In genomic region chr7:101402081-101402779, GRCh38 we compare ENCODE assay signal across 13 cellular contexts. TPM values are rescaled to one million over a fixed set of nuclear protein-coding genes. Genes with fewer than 3 reads are reported as not detected.
DNase-seq lines count a peak whose midpoint lies in the region; ATAC-seq, FAIRE-seq and TF ChIP-seq lines count a peak whose summit lies in the region.
"Had no signal": no experiment of that assay in that cellular context is flagged by ENCODE, and none has a peak within 500 bp of the region (broad histone marks: within the 10 kb centered on the region; RNA-seq: fewer than 3 reads in every experiment).

No MANE protein-coding gene starts in this region.

- H3K4me1 ChIP-seq in A549 = peaks cover 18% of the 10 kb centered on the region
- H3K4me1 ChIP-seq: breast epithelium had no signal

- in situ Hi-C loops in astrocyte of the spinal cord (cut with HindIII; ENCODE audit: low sequenced_read_pairs) = no loop called here

- POLR2A ChIA-PET in A549 (lab: Yijun Ruan, JAX) = interaction anchor here (1.1 kb wide), 1 partner anchor 80 kb away, joined by 4 read pairs; the partner anchor contains the start of gene IFT22

- peak overlapping the region; percentile 62 for H3K4me2 ChIP-seq in A549

- peak; percentile 71 to 72 for DNase-seq in A549 (ENCODE audit: low read depth in 1 of 2, low spot score in 1 of 2)
- DNase-seq in HS-5 (ENCODE audit: low read depth) = peak; percentile 61
- DNase-seq in astrocyte of the spinal cord (ENCODE audit: low read depth, low spot score) = peak; percentile 19
- DNase-seq in islet precursor cell = peak; percentile 96
- DNase-seq in activated CD4-positive, alpha-beta T cell treated with anti-CD3 and anti-CD28 coated beads, Interleukin-2, amount 50 U/mL, for 4 hours = no peak
- no peak for DNase-seq in activated naive CD4-positive, alpha-beta T cell (lab: John Stamatoyannopoulos, UW)
- no peak for DNase-seq in AML-193 (lab: John Stamatoyannopoulos, UW)
- DNase-seq: activated CD8-positive, alpha-beta T cell treated with anti-CD3 and anti-CD28 coated beads for 36 hours; immature natural killer cell; OCI-M1 had no signal

- FAIRE-seq in A549 (lab: Jason Lieb, UNC) = peak; percentile 56
- FAIRE-seq: GM18507 had no signal

- 4% methylated on average over 12 of the region's 12 CpGs for WGBS in A549 (ENCODE audit: missing lambda C conversion rate)

- CTCF ChIA-PET in A549 (lab: Yijun Ruan, JAX) = interaction anchor here (1.0 to 3.6 kb wide), 2 partner anchors 9 to 140 kb away, joined by 3 to 18 read pairs; no protein-coding TSS in a partner anchor

- H3K27ac ChIP-seq in A549 = peak overlapping the region; percentile 48 to 67; a peak in 5 of 6 replicates
- H3K27ac ChIP-seq: breast epithelium had no signal

- peak; percentile 71 to 79 for ATAC-seq in A549
- ATAC-seq in HG02840 (IDR thresholded peaks at IDR 0.05; ENCODE audit: low FRiP score, unreplicated experiment) = no peak
- ATAC-seq: activated CD8-positive, alpha-beta T cell treated with anti-CD3 and anti-CD28 coated beads for 36 hours had no signal

- no peak for TF ChIP-seq RAD21 in A549 (conservative IDR thresholded peaks at IDR 0.05 in 1 of 2, IDR thresholded peaks at IDR 0.05 in 1 of 2)

- TF ChIP-seq EP300 in A549 (IDR thresholded peaks at IDR 0.05) = no peak

- no peaks in the 10 kb centered on the region for H3K9me3 ChIP-seq in A549
- H3K9me3 ChIP-seq: breast epithelium had no signal

- TF ChIP-seq CTCF in A549 (IDR thresholded peaks at IDR 0.05) = no peak
- TF ChIP-seq CTCF in astrocyte of the spinal cord (IDR thresholded peaks at IDR 0.05; ENCODE audit: low read depth, low read length) = no peak

- TF ChIP-seq POLR2A in A549 (IDR thresholded peaks at IDR 0.05; ENCODE audit: low read length) = no peak

- peak overlapping the region; percentile 5; the same call in 1 of the 3 replicates for H3K4me3 ChIP-seq in A549
- H3K4me3 ChIP-seq in astrocyte of the spinal cord (ENCODE audit: low read depth, low read length) = no peak overlapping the region

TF ChIP-seq in A549, 52 proteins besides CTCF, POLR2A, EP300 and RAD21:
- TF ChIP-seq REST (IDR thresholded peaks at IDR 0.05) (no peak), FOSB (CRISPR knock-in tag; IDR thresholded peaks at IDR 0.05) (no peak), FOSL2 (IDR thresholded peaks at IDR 0.05) (no peak), FOSL2 (CRISPR knock-in tag; IDR thresholded peaks at IDR 0.05) (no peak), NPAS2 (CRISPR knock-in tag; IDR thresholded peaks at IDR 0.05; ENCODE audit: borderline replicate concordance) (no peak), RCOR1 (IDR thresholded peaks at IDR 0.05; ENCODE audit: low read depth, low read length) (no peak), GATA3 (IDR thresholded peaks at IDR 0.05; ENCODE audit: borderline replicate concordance) (peak; percentile 93), ZC3H11A (IDR thresholded peaks at IDR 0.05) (no peak), E2F6 (IDR thresholded peaks at IDR 0.05; ENCODE audit: borderline replicate concordance, low read depth) (no peak)

RNA-seq across cellular contexts. Expression of gene COL26A1, which starts 39.6 kb away (rescaled TPM):
- polyA plus RNA-seq in A549 (2011; rRNA removed) (1.3 and 1.4 TPM in 2 replicates), A549 (2017; fragmentation: RNase III; extraction: RNeasy Plus Mini Kit Qiagen cat#74134 plus additional on column Dnase treatment) (0.46 to 0.52 TPM (median 0.47 TPM) in 3 replicates)
- 2.8 and 4.3 TPM in 2 replicates for polyA plus RNA-seq in A549 (2012; cell fraction: cytosol; rRNA removed)
- polyA plus RNA-seq in A549 (2012; cell fraction: nucleus; rRNA removed) = 5.4 and 8.6 TPM in 2 replicates
- polyA minus RNA-seq in A549 (2011; rRNA and poly(A)+ RNA removed) = 0.62 and 0.68 TPM in 2 replicates
- polyA plus RNA-seq: immature natural killer cell had no signal

Comparison
In these comparisons a context has a peak if more than half of its experiments do, and no peak if none do; other contexts are left out.
1. DNase-seq: peak in A549 (2 of 2), HS-5 (single experiment), astrocyte of the spinal cord (single experiment) and islet precursor cell (single experiment); none in activated CD4-positive, alpha-beta T cell treated with anti-CD3 and anti-CD28 coated beads, Interleukin-2, amount 50 U/mL, for 4 hours (0 of 2), activated naive CD4-positive, alpha-beta T cell (0 of 4) and AML-193 (0 of 2).